Comparison of ENCODE assay signal across 7 cellular contexts in the genomic region with DNA sequence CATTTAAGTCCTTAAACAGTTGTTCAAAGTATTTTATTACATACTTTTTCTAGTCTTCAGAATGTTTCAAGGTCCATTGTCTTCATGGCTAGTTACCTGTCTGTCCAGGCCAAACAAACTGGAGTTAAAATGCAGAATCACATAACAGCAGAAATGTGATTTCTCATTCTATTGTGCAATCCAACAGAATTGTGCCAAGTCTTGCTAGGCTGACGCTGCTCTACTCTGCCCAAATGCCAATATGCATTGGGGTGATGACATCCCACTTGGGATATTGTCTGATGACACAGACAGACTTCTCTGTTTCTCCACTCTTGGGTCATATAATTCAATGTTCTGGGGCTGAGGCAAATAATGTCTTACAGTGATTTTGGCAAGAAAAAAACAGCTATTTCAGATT. TPM values are rescaled to one million over a fixed set of nuclear protein-coding genes. Genes with fewer than 3 reads are reported as not detected.
A peak's percentile ranks its signal among the peaks of the same experiment; 100 is the strongest.
DNase-seq lines count a peak whose midpoint lies in the region; ATAC-seq, FAIRE-seq and TF ChIP-seq lines count a peak whose summit lies in the region.

No MANE protein-coding gene starts in this region.

- TF ChIP-seq POLR2A in upper lobe of left lung (IDR thresholded peaks at IDR 0.05): no peak

- TF ChIP-seq CTCF in bronchial epithelial cell (IDR thresholded peaks at IDR 0.05; ENCODE audit: insufficient read depth, low read length, severe bottlenecking) (no peak), left lung (IDR thresholded peaks at IDR 0.05) (no peak), upper lobe of left lung (IDR thresholded peaks at IDR 0.05) (no peak)

- peak; percentile 96 for FAIRE-seq in bronchial epithelial cell (lab: Jason Lieb, UNC)

- H3K9me3 ChIP-seq in left lung (no peaks in the 10 kb centered on the region), upper lobe of left lung (no peaks in the 10 kb centered on the region)

- whole genome bisulfite sequencing in upper lobe of left lung, 2 donors: 36 to 41% methylated on average over 1 of the region's 1 CpG

- TF ChIP-seq EP300 in Ishikawa (IDR thresholded peaks at IDR 0.05; ENCODE audit: borderline replicate concordance): peak; percentile 47; the same call in 1 of the 2 replicates
- peak in 1 of 4 donors; percentile 43 for TF ChIP-seq EP300 in upper lobe of left lung (IDR thresholded peaks at IDR 0.05)

- DNase-seq in bronchial epithelial cell (ENCODE audit: low read depth) (peak; percentile 96), left lung (no peak), upper lobe of left lung (peak in 1 of 2 donors; percentile 44), midbrain (lab: John Stamatoyannopoulos, UW) (no peak), NCI-H1417 (lab: John Stamatoyannopoulos, UW) (no peak)

- no peaks in the 10 kb centered on the region for H3K27me3 ChIP-seq in bronchial epithelial cell (ENCODE audit: control insufficient read depth, insufficient read depth, low read length)
- H3K27me3 ChIP-seq in left lung: no peaks in the 10 kb centered on the region
- H3K27me3 ChIP-seq in upper lobe of left lung: no peaks in the 10 kb centered on the region

- peak overlapping the region in 1 of 2 donors; percentile 58 for H3K27ac ChIP-seq in left lung
- H3K27ac ChIP-seq in upper lobe of left lung: peak overlapping the region in 3 of 4 donors; percentile 16 to 66 (median 41)

- peaks cover 2% of the 10 kb centered on the region for H3K36me3 ChIP-seq in bronchial epithelial cell (ENCODE audit: control insufficient read depth, insufficient read depth, low read length)
- no peaks in the 10 kb centered on the region for H3K36me3 ChIP-seq in left lung
- no peaks in the 10 kb centered on the region for H3K36me3 ChIP-seq in upper lobe of left lung

- H3K4me1 ChIP-seq in left lung: peaks cover 0 to 24% of the 10 kb centered on the region in 2 donors
- H3K4me1 ChIP-seq in upper lobe of left lung: peaks cover 0 to 16% (median 8%) of the 10 kb centered on the region in 4 donors

- H3K4me3 ChIP-seq in bronchial epithelial cell (ENCODE audit: low read depth, low read length) (no peak overlapping the region), left lung (no peak overlapping the region), upper lobe of left lung (no peak overlapping the region)

- ATAC-seq in left lung (peak; percentile 67), upper lobe of left lung (ENCODE audit: low FRiP score in 2 of 2) (peak; percentile 70 to 89), HG03108 (IDR thresholded peaks at IDR 0.05; ENCODE audit: unreplicated experiment) (no peak)

- no peak for TF ChIP-seq RAD21 in Ishikawa (IDR thresholded peaks at IDR 0.05; ENCODE audit: low read depth)

- intact Hi-C loops in left lung (cut with DNase I): no loop called here

TF ChIP-seq in Ishikawa, 13 proteins besides CTCF, POLR2A, EP300 and RAD21:
- TF ChIP-seq TCF12 (IDR thresholded peaks at IDR 0.05; ENCODE audit: low read depth) (peak; percentile 47; the same call in 1 of the 2 replicates), CEBPB (IDR thresholded peaks at IDR 0.05) (peak; percentile 99), TEAD4 (IDR thresholded peaks at IDR 0.05) (peak; percentile 64), CREB1 (IDR thresholded peaks at IDR 0.05; ENCODE audit: low read depth) (no peak), TAF1 (IDR thresholded peaks at IDR 0.05; ENCODE audit: low read depth) (no peak), NFIC (IDR thresholded peaks at IDR 0.05) (peak; percentile 86), EGR1 (IDR thresholded peaks at IDR 0.05) (no peak), FOXM1 (IDR thresholded peaks at IDR 0.05; ENCODE audit: borderline replicate concordance, low read depth) (no peak), ZBTB7A (IDR thresholded peaks at IDR 0.05; ENCODE audit: low read depth) (no peak), YY1 (IDR thresholded peaks at IDR 0.05; ENCODE audit: low read depth) (no peak)
- TF ChIP-seq, protein P1, sequence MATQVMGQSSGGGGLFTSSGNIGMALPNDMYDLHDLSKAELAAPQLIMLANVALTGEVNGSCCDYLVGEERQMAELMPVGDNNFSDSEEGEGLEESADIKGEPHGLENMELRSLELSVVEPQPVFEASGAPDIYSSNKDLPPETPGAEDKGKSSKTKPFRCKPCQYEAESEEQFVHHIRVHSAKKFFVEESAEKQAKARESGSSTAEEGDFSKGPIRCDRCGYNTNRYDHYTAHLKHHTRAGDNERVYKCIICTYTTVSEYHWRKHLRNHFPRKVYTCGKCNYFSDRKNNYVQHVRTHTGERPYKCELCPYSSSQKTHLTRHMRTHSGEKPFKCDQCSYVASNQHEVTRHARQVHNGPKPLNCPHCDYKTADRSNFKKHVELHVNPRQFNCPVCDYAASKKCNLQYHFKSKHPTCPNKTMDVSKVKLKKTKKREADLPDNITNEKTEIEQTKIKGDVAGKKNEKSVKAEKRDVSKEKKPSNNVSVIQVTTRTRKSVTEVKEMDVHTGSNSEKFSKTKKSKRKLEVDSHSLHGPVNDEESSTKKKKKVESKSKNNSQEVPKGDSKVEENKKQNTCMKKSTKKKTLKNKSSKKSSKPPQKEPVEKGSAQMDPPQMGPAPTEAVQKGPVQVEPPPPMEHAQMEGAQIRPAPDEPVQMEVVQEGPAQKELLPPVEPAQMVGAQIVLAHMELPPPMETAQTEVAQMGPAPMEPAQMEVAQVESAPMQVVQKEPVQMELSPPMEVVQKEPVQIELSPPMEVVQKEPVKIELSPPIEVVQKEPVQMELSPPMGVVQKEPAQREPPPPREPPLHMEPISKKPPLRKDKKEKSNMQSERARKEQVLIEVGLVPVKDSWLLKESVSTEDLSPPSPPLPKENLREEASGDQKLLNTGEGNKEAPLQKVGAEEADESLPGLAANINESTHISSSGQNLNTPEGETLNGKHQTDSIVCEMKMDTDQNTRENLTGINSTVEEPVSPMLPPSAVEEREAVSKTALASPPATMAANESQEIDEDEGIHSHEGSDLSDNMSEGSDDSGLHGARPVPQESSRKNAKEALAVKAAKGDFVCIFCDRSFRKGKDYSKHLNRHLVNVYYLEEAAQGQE (IDR thresholded peaks at IDR 0.05; ENCODE audit: low read depth): no peak
- TF ChIP-seq, protein P2, sequence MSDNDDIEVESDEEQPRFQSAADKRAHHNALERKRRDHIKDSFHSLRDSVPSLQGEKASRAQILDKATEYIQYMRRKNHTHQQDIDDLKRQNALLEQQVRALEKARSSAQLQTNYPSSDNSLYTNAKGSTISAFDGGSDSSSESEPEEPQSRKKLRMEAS (IDR thresholded peaks at IDR 0.05): no peak; the same call in 1 of the 2 replicates
- TF ChIP-seq, protein P3, sequence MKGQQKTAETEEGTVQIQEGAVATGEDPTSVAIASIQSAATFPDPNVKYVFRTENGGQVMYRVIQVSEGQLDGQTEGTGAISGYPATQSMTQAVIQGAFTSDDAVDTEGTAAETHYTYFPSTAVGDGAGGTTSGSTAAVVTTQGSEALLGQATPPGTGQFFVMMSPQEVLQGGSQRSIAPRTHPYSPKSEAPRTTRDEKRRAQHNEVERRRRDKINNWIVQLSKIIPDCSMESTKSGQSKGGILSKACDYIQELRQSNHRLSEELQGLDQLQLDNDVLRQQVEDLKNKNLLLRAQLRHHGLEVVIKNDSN (IDR thresholded peaks at IDR 0.05): 0 out of 2 replicates have a peak, but pooled peaks have one; percentile 13

RNA-seq across cellular contexts. Expression of a gene that starts 5.2 kb away (rescaled TPM):
- total RNA-seq in bronchial epithelial cell: 7.1 and 9.6 TPM in 2 replicates
- total RNA-seq in left lung: 10 to 100 TPM in 1 of 2 donors, 1 to 10 TPM in 1; 9.5 to 10.4 TPM
- total RNA-seq in upper lobe of left lung: 10 to 100 TPM in 4 of 6 donors, 1 to 10 TPM in 2; 7.9 to 22.0 (median 12.7) TPM
